1 cellular context compared by ENCODE assay signal in genomic region chr10:16891375-16892313, GRCh38.
TF ChIP-seq lines count a peak whose summit lies in the region.

No MANE protein-coding gene starts in this region.

TF ChIP-seq in WTC11, 78 proteins besides CTCF, POLR2A, EP300 and RAD21 (continued from another document):
- TF ChIP-seq ZNF532 (CRISPR knock-in tag; IDR thresholded peaks at IDR 0.05; ENCODE audit: borderline replicate concordance) (peak; percentile 89), ZNF219 (CRISPR knock-in tag; IDR thresholded peaks at IDR 0.05; ENCODE audit: borderline replicate concordance) (no peak), ATF6 (CRISPR knock-in tag; IDR thresholded peaks at IDR 0.05) (no peak), CDX4 (CRISPR knock-in tag; IDR thresholded peaks at IDR 0.05; ENCODE audit: borderline replicate concordance) (peak; percentile 45; the same call in 1 of the 2 replicates), ZMAT4 (CRISPR knock-in tag; IDR thresholded peaks at IDR 0.05) (no peak), MLX (CRISPR knock-in tag; IDR thresholded peaks at IDR 0.05) (no peak), ZNF671 (CRISPR knock-in tag; IDR thresholded peaks at IDR 0.05) (peak; percentile 93), CREB1 (CRISPR knock-in tag; IDR thresholded peaks at IDR 0.05) (no peak), USF2 (CRISPR knock-in tag; IDR thresholded peaks at IDR 0.05) (no peak), SP1 (CRISPR knock-in tag; conservative IDR thresholded peaks at IDR 0.05) (no peak), ZBTB21 (CRISPR knock-in tag; IDR thresholded peaks at IDR 0.05; ENCODE audit: borderline replicate concordance) (no peak), E2F4 (CRISPR knock-in tag; IDR thresholded peaks at IDR 0.05; ENCODE audit: borderline replicate concordance, low read depth) (no peak), ATF3 (CRISPR knock-in tag; conservative IDR thresholded peaks at IDR 0.05) (no peak), CBFB (CRISPR knock-in tag; IDR thresholded peaks at IDR 0.05; ENCODE audit: low read depth) (no peak), E2F1 (CRISPR knock-in tag; IDR thresholded peaks at IDR 0.05) (no peak), ZNF263 (CRISPR knock-in tag; IDR thresholded peaks at IDR 0.05; ENCODE audit: low read depth) (no peak)
